Comparison of ENCODE assay signal across 9 cellular contexts in the genomic region with DNA sequence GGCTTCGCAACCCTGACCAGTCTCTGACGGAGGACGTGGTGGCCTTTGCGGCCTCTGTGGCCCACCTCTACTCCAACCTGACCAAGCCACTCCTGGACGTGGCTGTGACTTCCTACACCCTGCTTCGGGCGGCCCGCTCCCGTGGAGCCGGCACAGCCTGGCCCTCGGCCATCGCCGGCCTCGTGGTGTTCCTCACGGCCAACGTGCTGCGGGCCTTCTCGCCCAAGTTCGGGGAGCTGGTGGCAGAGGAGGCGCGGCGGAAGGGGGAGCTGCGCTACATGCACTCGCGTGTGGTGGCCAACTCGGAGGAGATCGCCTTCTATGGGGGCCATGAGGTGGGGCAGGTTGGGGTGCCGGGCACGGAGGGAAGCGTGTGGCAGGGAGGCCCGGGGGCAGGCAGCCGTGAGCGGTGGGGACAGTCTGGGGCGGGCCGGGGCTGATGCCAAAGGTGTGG. TPM values are rescaled to one million over a fixed set of nuclear protein-coding genes. Genes with fewer than 3 reads are reported as not detected.
DNase-seq lines count a peak whose midpoint lies in the region; ATAC-seq and TF ChIP-seq lines count a peak whose summit lies in the region.
"Had no signal": no experiment of that assay in that cellular context is flagged by ENCODE, and none has a peak within 500 bp of the region (broad histone marks: within the 10 kb centered on the region; RNA-seq: fewer than 3 reads in every experiment).

No MANE protein-coding gene starts in this region.

- no peaks in the 10 kb centered on the region for H3K4me1 Mint-ChIP-seq in Caco-2 (ENCODE audit: low read depth, unreplicated experiment)

- WGBS in esophagus, 2 donors = 73% methylated on average over 34 to 35 of the region's 35 CpGs
- WGBS in psoas muscle, 3 donors = 37 to 65% (median 52%) methylated on average over 26 to 35 of the region's 35 CpGs

- H3K4me3 ChIP-seq in Caco-2 (ENCODE audit: low read depth, low read length) = no peak overlapping the region
- no peak overlapping the region for H3K4me3 ChIP-seq in esophagus (ENCODE audit: low read depth in 1 of 2, low read length in 2 of 2)
- H3K4me3 ChIP-seq in psoas muscle = peak overlapping the region; percentile 64

- no peaks in the 10 kb centered on the region for H3K9me3 ChIP-seq in Caco-2
- H3K9me3 ChIP-seq in esophagus (ENCODE audit: control insufficient read depth in 2 of 2, insufficient read depth in 1 of 2, low read depth in 1 of 2, low read length in 1 of 2) = no peaks in the 10 kb centered on the region
- H3K9me3 ChIP-seq in psoas muscle = no peaks in the 10 kb centered on the region

- CTCF ChIA-PET in Caco-2 (lab: Charles Lee) = no interaction called here

- BruUV-seq in Caco-2 (replicated peaks; lab: Mats Ljungman, UMichigan) = no TSS peak

- peak in 1 of 4 donors; percentile 16 for ATAC-seq in psoas muscle
- ATAC-seq in HG02678 (IDR thresholded peaks at IDR 0.05; ENCODE audit: unreplicated experiment) = no peak

- H3K36me3 ChIP-seq in Caco-2 (ENCODE audit: control insufficient read depth, insufficient read depth, low read length) (no peaks in the 10 kb centered on the region), esophagus (ENCODE audit: control insufficient read depth in 2 of 2, insufficient read depth in 2 of 2, low read length in 1 of 2) (no peaks in the 10 kb centered on the region), psoas muscle (ENCODE audit: insufficient read depth in 1 of 2, low read depth in 1 of 2) (peaks cover 0 to 15% of the 10 kb centered on the region in 2 donors)

- H3K27me3 Mint-ChIP-seq in Caco-2 (ENCODE audit: insufficient read depth, unreplicated experiment) = no peaks in the 10 kb centered on the region

- no peak for DNase-seq in Caco-2
- DNase-seq in RKO (ENCODE audit: low spot score) = peak; percentile 18
- DNase-seq in psoas muscle = peak in 1 of 2 donors; percentile 69
- DNase-seq in HT-29 (ENCODE audit: low spot score) = no peak
- no peak for DNase-seq in MV-4-11 (lab: John Stamatoyannopoulos, UW)
- no peak for DNase-seq in retina
- DNase-seq: NCI-H524 had no signal

- H3K27ac ChIP-seq in esophagus (ENCODE audit: low read depth in 2 of 2, low read length in 1 of 2) = peak overlapping the region; percentile 67 to 79
- H3K27ac ChIP-seq in psoas muscle = peak overlapping the region; percentile 85

- TF ChIP-seq CTCF in Caco-2 (IDR thresholded peaks at IDR 0.05; ENCODE audit: insufficient read depth in 1 of 2, low read depth in 1 of 2, low read length in 1 of 2, severe bottlenecking in 1 of 2, unreplicated experiment in 1 of 2) (no peak), psoas muscle (IDR thresholded peaks at IDR 0.05) (no peak)

- H3K4me1 ChIP-seq in Caco-2 (peaks cover 14% of the 10 kb centered on the region), esophagus (ENCODE audit: control insufficient read depth in 2 of 2, insufficient read depth in 2 of 2, low read length in 1 of 2) (peaks cover 6 to 30% of the 10 kb centered on the region in 2 donors), psoas muscle (peaks cover 40% of the 10 kb centered on the region)

- H3K27me3 ChIP-seq in Caco-2 (replicated peaks; ENCODE audit: control insufficient read depth, insufficient read depth, low read length) = no peaks in the 10 kb centered on the region
- H3K27me3 ChIP-seq in esophagus (ENCODE audit: control insufficient read depth in 1 of 2, insufficient read depth in 2 of 2, low read length in 2 of 2) = no peaks in the 10 kb centered on the region
- peaks cover 0 to 4% (median 0%) of the 10 kb centered on the region in 3 donors for H3K27me3 ChIP-seq in psoas muscle (ENCODE audit: insufficient read depth in 3 of 3, low read length in 2 of 3)

- intact Hi-C loops in Caco-2 (cut with micrococcal nuclease; ENCODE audit: unreplicated experiment) = no loop called here
- intact Hi-C loops in psoas muscle (cut with DNase I) = no loop called here

- H3K36me3 Mint-ChIP-seq in Caco-2 (ENCODE audit: insufficient read depth, unreplicated experiment) = peaks cover 22% of the 10 kb centered on the region

- H3K4me3 Mint-ChIP-seq in Caco-2 (ENCODE audit: unreplicated experiment) = peak overlapping the region; percentile 27

- POLR2A ChIA-PET in Caco-2 (lab: Charles Lee) = no interaction called here

- H3K27ac Mint-ChIP-seq in Caco-2 (ENCODE audit: unreplicated experiment) = no peak overlapping the region

- no peaks in the 10 kb centered on the region for H3K9me3 Mint-ChIP-seq in Caco-2 (ENCODE audit: unreplicated experiment)

RNA-seq across cellular contexts. Expression of a gene that starts 1.2 kb away (rescaled TPM):
- 4.3 and 4.5 TPM in 2 replicates for total RNA-seq in Caco-2 (2022)
- polyA plus RNA-seq in esophagus = 1 to 10 TPM; 1.8 to 2.9 TPM
- total RNA-seq in psoas muscle = 10 to 100 TPM; 16.0 to 27.1 (median 20.9) TPM
- polyA plus RNA-seq in psoas muscle = 10 to 100 TPM; 11.7 to 36.0 (median 15.8) TPM
- 28.2 and 31.6 TPM in 2 replicates for total RNA-seq in HT-29 (2014; rRNA removed; shearing (Covaris generic))

RNA-seq across cellular contexts. Expression of a gene that starts 1.7 kb away (rescaled TPM):
- total RNA-seq in Caco-2 (2022) = 232 and 234 TPM in 2 replicates
- 100 to 1,000 TPM in 1 of 2 donors, 10 to 100 TPM in 1; 98.8 to 185 TPM for polyA plus RNA-seq in esophagus
- total RNA-seq in psoas muscle = 10 to 100 TPM; 65.4 to 71.6 (median 66.0) TPM
- 10 to 100 TPM; 63.7 to 97.3 (median 72.1) TPM for polyA plus RNA-seq in psoas muscle
- 387 and 409 TPM in 2 replicates for total RNA-seq in HT-29 (2014; rRNA removed; shearing (Covaris generic))

RNA-seq across cellular contexts. Expression of a gene that starts 38.1 kb away (rescaled TPM):
- total RNA-seq in Caco-2 (2022) (8.8 and 11.2 TPM in 2 replicates), psoas muscle (100 to 1,000 TPM in 2 of 4 donors, 10 to 100 TPM in 2; 82.2 to 256 (median 117) TPM)
- polyA plus RNA-seq in esophagus (10 to 100 TPM; 33.0 to 41.4 TPM), psoas muscle (100 to 1,000 TPM in 2 of 3 donors, 10 to 100 TPM in 1; 84.9 to 209 (median 104) TPM)
- 98.8 and 127 TPM in 2 replicates for total RNA-seq in HT-29 (2014; rRNA removed; shearing (Covaris generic))

RNA-seq across cellular contexts. Expression of a gene that starts 38.2 kb away (rescaled TPM):
- total RNA-seq in Caco-2 (2022) (0.16 TPM in 1 of 2 replicates, not detected in the other), psoas muscle (1 to 10 TPM in 1 of 4 donors, under 1 TPM in 3; 0.27 to 1.5 (median 0.73) TPM)
- polyA plus RNA-seq in esophagus (10 to 100 TPM in 1 of 2 donors, 1 to 10 TPM in 1; 5.1 to 12.4 TPM), psoas muscle (under 1 TPM; 0.13 to 0.35 (median 0.31) TPM)
- 7.0 and 10.3 TPM in 2 replicates for total RNA-seq in HT-29 (2014; rRNA removed; shearing (Covaris generic))

RNA-seq across cellular contexts. Expression of a gene that starts 52.2 kb away (rescaled TPM):
- total RNA-seq in Caco-2 (2022) = not detected in 2 replicates
- polyA plus RNA-seq in esophagus = 1 to 10 TPM; 5.0 to 6.4 TPM
- total RNA-seq in psoas muscle = 1 to 10 TPM in 1 of 4 donors, under 1 TPM in 3; 0.79 to 1.9 (median 0.92) TPM
- polyA plus RNA-seq in psoas muscle = 1 to 10 TPM in 1 of 3 donors, under 1 TPM in 2; 0.21 to 1.0 (median 0.35) TPM
- 0.99 and 1.1 TPM in 2 replicates for total RNA-seq in HT-29 (2014; rRNA removed; shearing (Covaris generic))
